ENCODE assay signal across 8 cellular contexts in genomic region chr7:79298145-79298760, GRCh38.
A peak's percentile ranks its signal among the peaks of the same experiment; 100 is the strongest.
DNase-seq lines count a peak whose midpoint lies in the region; ATAC-seq, FAIRE-seq and TF ChIP-seq lines count a peak whose summit lies in the region.

No MANE protein-coding gene starts in this region.

- no peaks in the 10 kb centered on the region for H3K27me3 ChIP-seq in ascending aorta

- H3K4me1 ChIP-seq in ascending aorta: no peaks in the 10 kb centered on the region
- H3K4me1 ChIP-seq in kidney (ENCODE audit: control insufficient read depth in 1 of 2, insufficient read depth in 1 of 2, low read depth in 1 of 2, low read length in 2 of 2): peaks cover 3 to 10% of the 10 kb centered on the region in 2 donors

- no peak overlapping the region for H3K27ac ChIP-seq in ascending aorta
- no peak overlapping the region for H3K27ac ChIP-seq in kidney (ENCODE audit: low read depth in 2 of 2, low read length in 2 of 2)

- H3K4me3 Mint-ChIP-seq in stimulated activated naive CD8-positive, alpha-beta T cell treated with anti-CD3 and anti-CD28 coated beads, Interleukin-15, amount 100 ng/mL, for 72 hours: no peak overlapping the region

- H3K9me3 ChIP-seq in ascending aorta: no peaks in the 10 kb centered on the region
- H3K9me3 ChIP-seq in kidney (ENCODE audit: control insufficient read depth in 1 of 2, low read length in 2 of 2): no peaks in the 10 kb centered on the region

- no peaks in the 10 kb centered on the region for H3K9me3 Mint-ChIP-seq in stimulated activated naive CD8-positive, alpha-beta T cell treated with anti-CD3 and anti-CD28 coated beads, Interleukin-15, amount 100 ng/mL, for 72 hours

- DNase-seq in AG09309 (ENCODE audit: low read depth): peak; percentile 51
- peak; percentile 58 for DNase-seq in NAMALWA (ENCODE audit: low spot score)
- DNase-seq in ascending aorta (ENCODE audit: low spot score in 2 of 2): no peak
- DNase-seq in kidney: no peak
- no peak for DNase-seq in stimulated activated naive CD8-positive, alpha-beta T cell treated with anti-CD3 and anti-CD28 coated beads, Interleukin-15, amount 100 ng/mL, for 72 hours
- no peak for DNase-seq in activated CD4-positive, alpha-beta T cell treated with anti-CD3 and anti-CD28 coated beads for 4 hours

- H3K4me3 ChIP-seq in AG09309 (ENCODE audit: control insufficient read depth, low read depth, low read length) (no peak overlapping the region), ascending aorta (no peak overlapping the region), kidney (ENCODE audit: low read length in 2 of 2) (no peak overlapping the region)

- no peak for ATAC-seq in stimulated activated naive CD8-positive, alpha-beta T cell treated with anti-CD3 and anti-CD28 coated beads, Interleukin-15, amount 100 ng/mL, for 72 hours
- no peak for ATAC-seq in GM19452 (IDR thresholded peaks at IDR 0.05; ENCODE audit: unreplicated experiment)

- H3K4me1 Mint-ChIP-seq in stimulated activated naive CD8-positive, alpha-beta T cell treated with anti-CD3 and anti-CD28 coated beads, Interleukin-15, amount 100 ng/mL, for 72 hours: no peaks in the 10 kb centered on the region

- H3K27me3 Mint-ChIP-seq in stimulated activated naive CD8-positive, alpha-beta T cell treated with anti-CD3 and anti-CD28 coated beads, Interleukin-15, amount 100 ng/mL, for 72 hours: peaks cover under 1% of the 10 kb centered on the region

- no peak overlapping the region for H3K9ac ChIP-seq in kidney (ENCODE audit: low read length in 2 of 2)

- peak; percentile 96 for FAIRE-seq in kidney (lab: Jason Lieb, UNC)

- TF ChIP-seq CTCF in AG09309 (IDR thresholded peaks at IDR 0.05; ENCODE audit: control insufficient read depth, insufficient read depth, low read depth, low read length, missing control alignments) (peak; percentile 69), GM12872 (IDR thresholded peaks at IDR 0.05; ENCODE audit: insufficient read depth, low read depth, low read length) (peak; percentile 60; the same call in 2 of the 3 replicates), ascending aorta (IDR thresholded peaks at IDR 0.05) (peak; percentile 21 to 76 (median 75)), kidney (IDR thresholded peaks at IDR 0.05; ENCODE audit: borderline replicate concordance, extremely low read depth, insufficient read depth) (peak; percentile 66)

- H3K36me3 ChIP-seq in ascending aorta (no peaks in the 10 kb centered on the region), kidney (ENCODE audit: control insufficient read depth in 1 of 2, insufficient read depth in 2 of 2, low read length in 2 of 2) (no peaks in the 10 kb centered on the region)

- intact Hi-C loops in ascending aorta (cut with DNase I): loop anchor here (5.0 kb wide), 1 partner anchor 249 kb away; no protein-coding TSS in a partner anchor
- intact Hi-C loops in kidney (cut with DNase I): no loop called here

- no peak overlapping the region for H3K27ac Mint-ChIP-seq in stimulated activated naive CD8-positive, alpha-beta T cell treated with anti-CD3 and anti-CD28 coated beads, Interleukin-15, amount 100 ng/mL, for 72 hours

Comparison
In these comparisons a context has a peak if more than half of its experiments do, and no peak if none do; other contexts are left out.
1. DNase-seq: peak in AG09309 (single experiment) and NAMALWA (single experiment); none in ascending aorta (0 of 2), kidney (single experiment), stimulated activated naive CD8-positive, alpha-beta T cell treated with anti-CD3 and anti-CD28 coated beads, Interleukin-15, amount 100 ng/mL, for 72 hours (0 of 2) and activated CD4-positive, alpha-beta T cell treated with anti-CD3 and anti-CD28 coated beads for 4 hours (0 of 2).
2. Peak in every context shown above with its lines, with median percentiles within 50 percentile points of each other: CTCF ChIP-seq.